In the genomic region with DNA sequence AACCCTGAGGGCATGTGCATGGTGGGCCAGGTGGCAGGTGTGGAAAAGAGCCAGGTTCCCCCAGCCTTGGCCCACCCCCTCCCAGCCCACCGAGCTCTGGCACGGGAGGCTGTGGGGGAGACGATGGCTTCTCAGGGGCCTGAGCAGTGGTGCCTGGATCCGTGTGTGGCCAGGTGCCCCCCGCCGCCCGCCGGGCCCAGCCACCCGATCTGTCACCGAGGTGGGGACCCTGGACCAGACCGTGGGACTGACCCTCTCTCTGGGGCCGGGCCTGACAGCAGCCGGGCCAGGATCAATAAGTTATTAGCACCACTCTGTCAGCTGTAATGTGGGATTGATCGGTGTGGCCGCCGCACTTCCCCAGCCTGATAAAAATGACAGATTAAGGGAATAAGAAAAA, we compare ENCODE assay signal across 19 cellular contexts. TPM values are rescaled to one million over a fixed set of nuclear protein-coding genes. Genes with fewer than 3 reads are reported as not detected.
DNase-seq lines count a peak whose midpoint lies in the region; ATAC-seq, FAIRE-seq and TF ChIP-seq lines count a peak whose summit lies in the region.
"Had no signal": no experiment of that assay in that cellular context is flagged by ENCODE, and none has a peak within 500 bp of the region (broad histone marks: within the 10 kb centered on the region; RNA-seq: fewer than 3 reads in every experiment).

No MANE protein-coding gene starts in this region.

- no peak overlapping the region for H2AFZ ChIP-seq in astrocyte (ENCODE audit: low read depth, low read length)
- no peak overlapping the region for H2AFZ ChIP-seq in H9 (ENCODE audit: low read length)

- TF ChIP-seq POLR2A in gastroesophageal sphincter (IDR thresholded peaks at IDR 0.05), result no peak

- H3T11ph ChIP-seq in H9 (ENCODE audit: low read length), result no peak overlapping the region

- H3K4me1 Mint-ChIP-seq in astrocyte (ENCODE audit: low read depth, unreplicated experiment) (peaks cover 4% of the 10 kb centered on the region), neural crest cell (no peaks in the 10 kb centered on the region), H9 (peaks cover 9 to 42% of the 10 kb centered on the region in 2 experiments)

- TF ChIP-seq EP300 in gastroesophageal sphincter (IDR thresholded peaks at IDR 0.05), result no peak

- POLR2A ChIA-PET in HEK293 (lab: Yijun Ruan, JAX), result interaction anchor here (1.4 to 9.4 kb wide), 4 partner anchors 7 to 19 kb away, joined by 6 to 111 read pairs (median 58); a partner anchor contains a TSS

- TF ChIP-seq CTCF in HEK293 (tag by site-specific recombination; IDR thresholded peaks at IDR 0.05) (no peak), astrocyte (IDR thresholded peaks at IDR 0.05; ENCODE audit: insufficient read depth, low read depth, low read length) (no peak), neural crest cell (conservative IDR thresholded peaks at IDR 0.05) (no peak), gastroesophageal sphincter (IDR thresholded peaks at IDR 0.05) (no peak), H9 (conservative IDR thresholded peaks at IDR 0.05) (no peak)

- H3K79me1 ChIP-seq in H9 (ENCODE audit: insufficient read depth, low read depth, low read length, poor library complexity, severe bottlenecking), result no peaks in the 10 kb centered on the region

- H3K9me3 Mint-ChIP-seq in astrocyte (ENCODE audit: unreplicated experiment), result no peaks in the 10 kb centered on the region
- H3K9me3 Mint-ChIP-seq in neural crest cell, result no peaks in the 10 kb centered on the region
- H3K9me3 Mint-ChIP-seq in H9, result no peaks in the 10 kb centered on the region

- H3K23me2 ChIP-seq in H9 (ENCODE audit: insufficient read length, low read depth, low read length, poor library complexity, severe bottlenecking), result peaks cover 3% of the 10 kb centered on the region

- no peak overlapping the region for H4K5ac ChIP-seq in H9 (ENCODE audit: insufficient read length, low read depth, low read length)

- DNase-seq in astrocyte (ENCODE audit: low read depth) (no peak), neural crest cell (ENCODE audit: low read depth, low spot score) (no peak), kidney tubule cell (ENCODE audit: low spot score) (no peak), cardiac septum (ENCODE audit: low spot score) (no peak), H9 (no peak)
- DNase-seq: KG1, NCI-H1105 treated with DMSO at 0.1 percent for 48 hours, NCI-H2029, NCI-H446, NCI-H524 treated with DMSO at 0.1 percent for 48 hours, NCI-H774 had no signal

- H3K56ac ChIP-seq in H9 (ENCODE audit: insufficient read length, low read depth, low read length), result no peak overlapping the region

- H3K9ac ChIP-seq in astrocyte (ENCODE audit: low read length) (no peak overlapping the region), H9 (ENCODE audit: extremely low read depth, insufficient read length, low read length) (no peak overlapping the region)

- H4K20me1 ChIP-seq in astrocyte (ENCODE audit: insufficient read depth, low read length), result peaks cover 6% of the 10 kb centered on the region
- no peaks in the 10 kb centered on the region for H4K20me1 ChIP-seq in H9 (ENCODE audit: control insufficient read depth, insufficient read depth, insufficient read length)

- H3K36me3 ChIP-seq in HEK293 (ENCODE audit: control insufficient read depth in 2 of 2, insufficient read depth in 1 of 2, low read length in 2 of 2) (peaks cover 0 to 19% of the 10 kb centered on the region in 2 experiments; a peak in 1 of 3 replicates), astrocyte (ENCODE audit: insufficient read depth, low read length) (no peaks in the 10 kb centered on the region), gastroesophageal sphincter (no peaks in the 10 kb centered on the region)
- H3K36me3 ChIP-seq: MG63, SJCRH30 had no signal

- no peak for FAIRE-seq in astrocyte (lab: Jason Lieb, UNC)
- FAIRE-seq: GM19239, HTR-8/SVneo had no signal

- H3K23ac ChIP-seq in H9 (ENCODE audit: insufficient read length, low read depth, low read length), result no peak overlapping the region

- no peak overlapping the region for H3K14ac ChIP-seq in H9 (ENCODE audit: insufficient read depth, low read length)

- no peaks in the 10 kb centered on the region for H3K9me3 ChIP-seq in HEK293 (ENCODE audit: control insufficient read depth, insufficient read depth, low read depth, low read length)
- no peaks in the 10 kb centered on the region for H3K9me3 ChIP-seq in astrocyte (ENCODE audit: insufficient read depth, low read depth, low read length)
- no peaks in the 10 kb centered on the region for H3K9me3 ChIP-seq in gastroesophageal sphincter
- H3K9me3 ChIP-seq in H9 (ENCODE audit: control insufficient read depth, low read depth, low read length), result no peaks in the 10 kb centered on the region
- H3K9me3 ChIP-seq: MG63, SJCRH30 had no signal

- H3K27me3 Mint-ChIP-seq in astrocyte (ENCODE audit: low read depth, unreplicated experiment) (peaks cover 28% of the 10 kb centered on the region), neural crest cell (ENCODE audit: low read depth) (peaks cover 71% of the 10 kb centered on the region), H9 (ENCODE audit: low read depth) (peaks cover 75% of the 10 kb centered on the region)

- no peak overlapping the region for H2AK5ac ChIP-seq in H9 (ENCODE audit: insufficient read length, low read length)

- no peaks in the 10 kb centered on the region for H3K36me3 Mint-ChIP-seq in astrocyte (ENCODE audit: low read depth, unreplicated experiment)
- H3K36me3 Mint-ChIP-seq in neural crest cell (ENCODE audit: low read depth), result no peaks in the 10 kb centered on the region
- H3K36me3 Mint-ChIP-seq in H9 (ENCODE audit: insufficient read depth in 1 of 3, low read depth in 3 of 3), result peaks cover 0 to 2% (median 0%) of the 10 kb centered on the region in 3 experiments; a peak in 1 of 7 replicates

- intact Hi-C loops in cardiac septum (cut with DNase I), result no loop called here

- no peak overlapping the region for H3K18ac ChIP-seq in H9 (ENCODE audit: insufficient read length, low read depth, low read length)

- peak overlapping the region; percentile 98; the same call in 1 of the 2 replicates for H3K27ac ChIP-seq in HEK293 (ENCODE audit: extremely low read depth, low read depth, low read length)
- H3K27ac ChIP-seq in astrocyte (ENCODE audit: low read depth, low read length), result no peak overlapping the region
- no peak overlapping the region for H3K27ac ChIP-seq in gastroesophageal sphincter
- no peak overlapping the region for H3K27ac ChIP-seq in H9 (ENCODE audit: insufficient read length, low read depth, low read length)

- H3K27me3 ChIP-seq in astrocyte (ENCODE audit: insufficient read depth, low read length) (peaks cover 9% of the 10 kb centered on the region), gastroesophageal sphincter (peaks cover 92% of the 10 kb centered on the region), H9 (ENCODE audit: insufficient read depth, low read length) (peaks cover 59% of the 10 kb centered on the region)
- H3K27me3 ChIP-seq: MG63, SJCRH30 had no signal

- WGBS in gastroesophageal sphincter (ENCODE audit: low coverage in 1 of 2), 2 donors, result no CpG with 5 or more reads among the region's 16 CpGs
- no CpG with 5 or more reads among the region's 16 CpGs for WGBS in H9 (ENCODE audit: extremely low coverage, insufficient read length, low lambda C conversion rate)

- CTCF ChIA-PET in HEK293 (lab: Yijun Ruan, JAX), result interaction anchor here (0.7 to 3.0 kb wide), 7 partner anchors 9 to 185 kb away, joined by 3 to 17 read pairs (median 4); a partner anchor contains a TSS

- H2BK20ac ChIP-seq in H9 (ENCODE audit: low read depth, low read length, poor library complexity, severe bottlenecking), result no peak overlapping the region

- no peak overlapping the region for H4K91ac ChIP-seq in H9 (ENCODE audit: insufficient read length, low read depth, low read length)

- H4K8ac ChIP-seq in H9 (replicated peaks; ENCODE audit: insufficient read length, low read depth, low read length), result no peak overlapping the region

- no peak overlapping the region for H3K4me2 ChIP-seq in astrocyte (ENCODE audit: low read length)
- no peak overlapping the region for H3K4me2 ChIP-seq in H9 (ENCODE audit: insufficient read depth, insufficient read length, low read length)

- peak overlapping the region; percentile 75 for H3K27ac Mint-ChIP-seq in astrocyte (ENCODE audit: unreplicated experiment)
- no peak overlapping the region for H3K27ac Mint-ChIP-seq in neural crest cell (ENCODE audit: unreplicated experiment)
- no peak overlapping the region; a peak in 1 of 7 replicates for H3K27ac Mint-ChIP-seq in H9
- H3K27ac Mint-ChIP-seq: B cell had no signal

- H3K4me3 Mint-ChIP-seq in astrocyte (ENCODE audit: unreplicated experiment) (no peak overlapping the region), neural crest cell (peak overlapping the region; percentile 19), H9 (no peak overlapping the region; a peak in 1 of 5 replicates)
- H3K4me3 Mint-ChIP-seq: B cell had no signal

- H3K4ac ChIP-seq in H9 (ENCODE audit: low read depth, low read length), result no peak overlapping the region

- H3K79me2 ChIP-seq in astrocyte (ENCODE audit: insufficient read depth, low read length) (no peaks in the 10 kb centered on the region), H9 (ENCODE audit: insufficient read depth, low read length) (no peaks in the 10 kb centered on the region)

- H3K4me1 ChIP-seq in HEK293 (ENCODE audit: control insufficient read depth, insufficient read depth, low read length), result peaks cover 50% of the 10 kb centered on the region
- peaks cover 25% of the 10 kb centered on the region for H3K4me1 ChIP-seq in astrocyte (ENCODE audit: insufficient read depth, low read length)
- peaks cover 0 to 54% (median 34%) of the 10 kb centered on the region in 3 donors for H3K4me1 ChIP-seq in gastroesophageal sphincter
- H3K4me1 ChIP-seq in H9 (ENCODE audit: insufficient read depth, low read length), result no peaks in the 10 kb centered on the region

- no peak for ATAC-seq in gastroesophageal sphincter

- no peak overlapping the region for H3K4me3 ChIP-seq in HEK293 (ENCODE audit: low read depth, low read length)
- H3K4me3 ChIP-seq in astrocyte (ENCODE audit: insufficient read depth, low read depth, low read length), result no peak overlapping the region
- no peak overlapping the region for H3K4me3 ChIP-seq in gastroesophageal sphincter
- H3K4me3 ChIP-seq: MG63, SJCRH30 had no signal

- no peak overlapping the region for H2BK5ac ChIP-seq in H9 (ENCODE audit: insufficient read length, low read length)

- H2BK12ac ChIP-seq in H9 (ENCODE audit: insufficient read length, low read depth, low read length), result no peak overlapping the region

- H2BK120ac ChIP-seq in H9 (ENCODE audit: low read depth, low read length, poor library complexity, severe bottlenecking), result no peak overlapping the region

- H2BK15ac ChIP-seq in H9 (ENCODE audit: low read depth, low read length), result no peak overlapping the region

RNA-seq across cellular contexts. Expression of a gene that starts 13.8 kb away (rescaled TPM):
- 6.0 and 9.5 TPM in 2 replicates for total RNA-seq in astrocyte
- total RNA-seq in neural crest cell, result 0.14 TPM in 1 of 2 replicates, not detected in the other
- total RNA-seq in gastroesophageal sphincter, result 10 to 100 TPM; 14.2 to 21.2 (median 17.4) TPM
- 10.2 TPM for total RNA-seq in cardiac septum
- 13.5 and 15.7 TPM in 2 replicates for total RNA-seq in H9 (2021)
- total RNA-seq: B cell had no signal

RNA-seq across cellular contexts. Expression of a gene that starts 21.5 kb away (rescaled TPM):
- total RNA-seq in astrocyte (83.7 and 91.4 TPM in 2 replicates), neural crest cell (95.4 and 106 TPM in 2 replicates), gastroesophageal sphincter (10 to 100 TPM; 36.3 to 54.1 (median 45.2) TPM), cardiac septum (39.0 TPM), H9 (2021) (130 and 138 TPM in 2 replicates)

RNA-seq across cellular contexts. Expression of a gene that starts 22.9 kb away (rescaled TPM):
- total RNA-seq in astrocyte, result 25.6 and 25.9 TPM in 2 replicates
- 41.5 and 43.9 TPM in 2 replicates for total RNA-seq in neural crest cell
- total RNA-seq in gastroesophageal sphincter, result 10 to 100 TPM in 2 of 4 donors, 1 to 10 TPM in 2; 3.6 to 12.0 (median 10.1) TPM
- total RNA-seq in cardiac septum, result 4.8 TPM
- total RNA-seq in H9 (2021), result 41.4 TPM in 2 replicates

RNA-seq across cellular contexts. Expression of a gene that starts 28.8 kb away (rescaled TPM):
- total RNA-seq in astrocyte (2.1 and 2.4 TPM in 2 replicates), neural crest cell (not detected in 2 replicates), gastroesophageal sphincter (1 to 10 TPM in 1 of 4 donors, under 1 TPM in 1, not detected in 2; 0.62 to 2.3 TPM), cardiac septum (not detected), H9 (2021) (2.0 and 3.0 TPM in 2 replicates)
- total RNA-seq: Right ventricle myocardium inferior had no signal

RNA-seq across cellular contexts. Expression of a gene that starts 44.4 kb away (rescaled TPM):
- total RNA-seq in astrocyte, result 0.20 TPM in 1 of 2 replicates, not detected in the other
- total RNA-seq in neural crest cell, result 0.11 TPM in 1 of 2 replicates, not detected in the other
- 1 to 10 TPM in 2 of 4 donors, under 1 TPM in 1, not detected in 1; 0.39 to 1.9 (median 1.4) TPM for total RNA-seq in gastroesophageal sphincter
- 50.1 TPM for total RNA-seq in cardiac septum
- total RNA-seq in H9 (2021), result not detected in 2 replicates
- total RNA-seq: B cell, SJCRH30 had no signal
